7 cellular contexts compared by ENCODE assay signal in the genomic region with DNA sequence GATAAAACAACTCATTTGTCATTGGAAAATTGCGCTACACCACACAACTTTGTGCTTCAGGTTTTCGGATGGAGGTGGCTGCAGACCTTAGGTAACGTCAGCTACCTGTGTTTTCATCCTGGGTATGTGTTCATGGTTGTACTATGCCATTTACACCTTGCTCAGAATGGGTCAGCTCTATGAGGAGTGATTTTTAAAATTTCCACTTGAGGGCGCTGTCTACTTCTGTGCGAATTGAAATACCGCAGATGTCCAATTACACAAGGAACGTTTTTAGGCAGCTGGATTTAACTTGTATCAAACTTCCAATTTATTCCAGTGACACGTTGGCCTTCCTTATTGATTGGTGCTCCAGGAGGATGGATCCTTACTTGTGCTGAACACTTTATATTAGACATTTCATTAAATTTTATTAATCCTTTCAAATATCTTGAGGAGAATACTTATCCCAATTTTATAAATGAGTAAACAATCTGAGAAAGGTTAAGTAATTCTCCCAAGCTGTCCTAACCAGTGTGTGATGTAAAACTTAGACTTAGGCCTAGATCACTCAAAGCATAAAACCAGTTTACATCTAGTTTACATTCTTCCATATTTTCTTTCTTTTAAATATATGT. TPM values are rescaled to one million over a fixed set of nuclear protein-coding genes. Genes with fewer than 3 reads are reported as not detected.
DNase-seq lines count a peak whose midpoint lies in the region; ATAC-seq and TF ChIP-seq lines count a peak whose summit lies in the region.

No MANE protein-coding gene starts in this region.

- H3K36me3 Mint-ChIP-seq in activated T-helper 2 cell treated with anti-CD3 and anti-CD28 coated beads, Interferon-gamma antibody, Interleukin-2, Interleukin-4, amounts not matched to agents 10 μg/mL and 5 μg/mL and 100 μg/mL, durations not matched to agents 14 hours and 24 hours and 36 hours (ENCODE audit: low read depth), result no peaks in the 10 kb centered on the region

- no peak overlapping the region for H3K4me3 Mint-ChIP-seq in stimulated activated naive CD8-positive, alpha-beta T cell treated with anti-CD3 and anti-CD28 coated beads, Interleukin-15, amount 100 ng/mL, for 72 hours
- no peak overlapping the region for H3K4me3 Mint-ChIP-seq in activated T-helper 2 cell treated with anti-CD3 and anti-CD28 coated beads, Interferon-gamma antibody, Interleukin-2, Interleukin-4, amounts not matched to agents 10 μg/mL and 5 μg/mL and 100 μg/mL, durations not matched to agents 14 hours and 24 hours and 36 hours (ENCODE audit: low read depth)

- no peaks in the 10 kb centered on the region for H3K9me3 Mint-ChIP-seq in stimulated activated naive CD8-positive, alpha-beta T cell treated with anti-CD3 and anti-CD28 coated beads, Interleukin-15, amount 100 ng/mL, for 72 hours
- H3K9me3 Mint-ChIP-seq in activated T-helper 2 cell treated with anti-CD3 and anti-CD28 coated beads, Interferon-gamma antibody, Interleukin-2, Interleukin-4, amounts not matched to agents 10 μg/mL and 5 μg/mL and 100 μg/mL, durations not matched to agents 14 hours and 24 hours and 36 hours, result no peaks in the 10 kb centered on the region

- peak; percentile 91 for ATAC-seq in GM21723 (IDR thresholded peaks at IDR 0.05; ENCODE audit: unreplicated experiment)
- ATAC-seq in stimulated activated naive CD8-positive, alpha-beta T cell treated with anti-CD3 and anti-CD28 coated beads, Interleukin-15, amount 100 ng/mL, for 72 hours, result no peak

- no peak overlapping the region for H3K9ac ChIP-seq in SK-N-MC (ENCODE audit: insufficient read length)

- H3K27ac Mint-ChIP-seq in stimulated activated naive CD8-positive, alpha-beta T cell treated with anti-CD3 and anti-CD28 coated beads, Interleukin-15, amount 100 ng/mL, for 72 hours, result no peak overlapping the region
- no peak overlapping the region for H3K27ac Mint-ChIP-seq in activated T-helper 2 cell treated with anti-CD3 and anti-CD28 coated beads, Interferon-gamma antibody, Interleukin-2, Interleukin-4, amounts not matched to agents 10 μg/mL and 5 μg/mL and 100 μg/mL, durations not matched to agents 14 hours and 24 hours and 36 hours

- intact Hi-C loops in activated T-helper 2 cell treated with anti-CD3 and anti-CD28 coated beads, Interferon-gamma antibody, Interleukin-2, Interleukin-4, amounts not matched to agents 10 μg/mL and 5 μg/mL and 100 μg/mL, durations not matched to agents 14 hours and 24 hours and 36 hours (cut with micrococcal nuclease), result no loop called here

- H3K4me1 ChIP-seq in right atrium auricular region, result no peaks in the 10 kb centered on the region

- DNase-seq in GM12865 (ENCODE audit: low read depth), result peak; percentile 37
- peak; percentile 43 for DNase-seq in LHCN-M2 (ENCODE audit: low read depth)
- DNase-seq in SK-N-MC (ENCODE audit: low read depth, low spot score), result peak; percentile 16
- no peak for DNase-seq in right atrium auricular region (ENCODE audit: low spot score)
- peak; percentile 6 to 11 for DNase-seq in stimulated activated naive CD8-positive, alpha-beta T cell treated with anti-CD3 and anti-CD28 coated beads, Interleukin-15, amount 100 ng/mL, for 72 hours
- no peak for DNase-seq in activated T-helper 2 cell treated with anti-CD3 and anti-CD28 coated beads, Interferon-gamma antibody, Interleukin-2, Interleukin-4, amounts not matched to agents 10 μg/mL and 5 μg/mL and 100 μg/mL, durations not matched to agents 14 hours and 24 hours and 36 hours (ENCODE audit: low spot score)

- H3K27me3 ChIP-seq in right atrium auricular region, result no peaks in the 10 kb centered on the region

- no peaks in the 10 kb centered on the region for H3K36me3 ChIP-seq in SK-N-MC (ENCODE audit: insufficient read depth, low read length)
- no peaks in the 10 kb centered on the region for H3K36me3 ChIP-seq in right atrium auricular region

- H3K9me3 ChIP-seq in SK-N-MC (ENCODE audit: low read depth, low read length), result no peaks in the 10 kb centered on the region
- H3K9me3 ChIP-seq in right atrium auricular region, result no peaks in the 10 kb centered on the region

- no peaks in the 10 kb centered on the region for H3K27me3 Mint-ChIP-seq in stimulated activated naive CD8-positive, alpha-beta T cell treated with anti-CD3 and anti-CD28 coated beads, Interleukin-15, amount 100 ng/mL, for 72 hours
- H3K27me3 Mint-ChIP-seq in activated T-helper 2 cell treated with anti-CD3 and anti-CD28 coated beads, Interferon-gamma antibody, Interleukin-2, Interleukin-4, amounts not matched to agents 10 μg/mL and 5 μg/mL and 100 μg/mL, durations not matched to agents 14 hours and 24 hours and 36 hours (ENCODE audit: low read depth), result no peaks in the 10 kb centered on the region

- H3K4me1 Mint-ChIP-seq in stimulated activated naive CD8-positive, alpha-beta T cell treated with anti-CD3 and anti-CD28 coated beads, Interleukin-15, amount 100 ng/mL, for 72 hours, result no peaks in the 10 kb centered on the region
- H3K4me1 Mint-ChIP-seq in activated T-helper 2 cell treated with anti-CD3 and anti-CD28 coated beads, Interferon-gamma antibody, Interleukin-2, Interleukin-4, amounts not matched to agents 10 μg/mL and 5 μg/mL and 100 μg/mL, durations not matched to agents 14 hours and 24 hours and 36 hours (ENCODE audit: low read depth), result no peaks in the 10 kb centered on the region

- H3K27ac ChIP-seq in SK-N-MC, result no peak overlapping the region
- H3K27ac ChIP-seq in right atrium auricular region, result no peak overlapping the region

- no peak overlapping the region for H3K4me3 ChIP-seq in GM12865 (ENCODE audit: low read depth, low read length)
- no peak overlapping the region for H3K4me3 ChIP-seq in SK-N-MC
- no peak overlapping the region for H3K4me3 ChIP-seq in right atrium auricular region

- TF ChIP-seq CTCF in GM12865 (IDR thresholded peaks at IDR 0.05; ENCODE audit: insufficient read depth, low read depth, low read length, missing control alignments), result peak; percentile 54
- peak; percentile 30 to 71 for TF ChIP-seq CTCF in right atrium auricular region (IDR thresholded peaks at IDR 0.05)

RNA-seq across cellular contexts. Expression of a gene that starts 23.4 kb away (rescaled TPM):
- 2.4 and 4.2 TPM in 2 replicates for total RNA-seq in LHCN-M2 (2014; rRNA removed)
- 1.6 TPM for polyA plus RNA-seq in LHCN-M2 (2012)
- under 1 TPM; 0.43 to 0.74 TPM for total RNA-seq in right atrium auricular region
- total RNA-seq in activated T-helper 2 cell treated with anti-CD3 and anti-CD28 coated beads, Interferon-gamma antibody, Interleukin-2, Interleukin-4, amounts not matched to agents 10 μg/mL and 5 μg/mL and 100 μg/mL, durations not matched to agents 14 hours and 24 hours and 36 hours, result not detected in 2 replicates

Comparison
In these comparisons a context has a peak if more than half of its experiments do, and no peak if none do; other contexts are left out.
1. DNase-seq: peak in GM12865 (single experiment), LHCN-M2 (single experiment), SK-N-MC (single experiment) and stimulated activated naive CD8-positive, alpha-beta T cell treated with anti-CD3 and anti-CD28 coated beads, Interleukin-15, amount 100 ng/mL, for 72 hours (2 of 2); none in right atrium auricular region (single experiment) and activated T-helper 2 cell treated with anti-CD3 and anti-CD28 coated beads, Interferon-gamma antibody, Interleukin-2, Interleukin-4, amounts not matched to agents 10 μg/mL and 5 μg/mL and 100 μg/mL, durations not matched to agents 14 hours and 24 hours and 36 hours (single experiment).